Comparison of ENCODE assay signal across 23 cellular contexts in the genomic region with DNA sequence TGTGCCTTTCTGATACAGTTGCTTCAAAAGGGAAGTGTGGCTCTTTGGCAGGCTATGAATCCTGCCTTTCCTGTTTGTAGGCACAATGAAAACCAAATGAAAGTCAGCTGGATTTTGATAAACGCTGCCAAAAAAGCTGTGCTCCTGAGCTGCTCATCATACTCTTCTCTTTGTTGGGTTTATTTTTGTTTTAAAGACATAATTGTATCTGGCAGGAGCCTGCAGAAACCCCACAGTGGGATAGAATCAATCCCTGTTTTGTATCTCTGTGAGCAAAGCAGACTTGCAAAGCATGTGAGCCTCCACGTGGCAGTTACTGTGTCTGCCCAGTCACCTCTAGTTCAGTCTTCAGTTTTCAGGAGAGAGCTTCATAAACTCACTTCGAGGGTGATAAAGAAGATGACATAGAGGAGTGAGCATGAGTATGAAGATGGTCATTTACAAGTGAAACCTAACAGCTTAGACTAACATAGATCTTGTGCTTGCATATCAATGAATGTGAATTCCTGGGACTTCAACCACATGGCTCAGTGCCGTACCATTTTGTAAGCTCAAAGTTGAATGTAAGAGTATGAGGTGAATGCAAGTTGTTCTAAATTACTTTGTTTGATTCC.
DNase-seq lines count a peak whose midpoint lies in the region; ATAC-seq and TF ChIP-seq lines count a peak whose summit lies in the region.
"Had no signal": no experiment of that assay in that cellular context is flagged by ENCODE, and none has a peak within 500 bp of the region (broad histone marks: within the 10 kb centered on the region; RNA-seq: fewer than 3 reads in every experiment).

No MANE protein-coding gene starts in this region.

- H3K9me3 Mint-ChIP-seq in activated naive CD8-positive, alpha-beta T cell treated with anti-CD3 and anti-CD28 coated beads for 36 hours: no peaks in the 10 kb centered on the region
- H3K9me3 Mint-ChIP-seq: activated CD4-positive, alpha-beta T cell treated with anti-CD3 and anti-CD28 coated beads, Interleukin-2, amount 10 ng/mL, durations not matched to agents 24 days and 14 days had no signal

- H3K4me1 ChIP-seq in suprapubic skin (no peaks in the 10 kb centered on the region), right cardiac atrium (ENCODE audit: control insufficient read depth, insufficient read depth, low read length) (no peaks in the 10 kb centered on the region)
- H3K4me1 ChIP-seq: breast epithelium had no signal

- H3K27me3 ChIP-seq in suprapubic skin (no peaks in the 10 kb centered on the region), right cardiac atrium (ENCODE audit: control insufficient read depth, insufficient read depth) (no peaks in the 10 kb centered on the region)
- H3K27me3 ChIP-seq: breast epithelium had no signal

- H3K4me1 Mint-ChIP-seq in activated naive CD8-positive, alpha-beta T cell treated with anti-CD3 and anti-CD28 coated beads for 36 hours: no peaks in the 10 kb centered on the region
- H3K4me1 Mint-ChIP-seq: activated CD4-positive, alpha-beta T cell treated with anti-CD3 and anti-CD28 coated beads, Interleukin-2, amount 10 ng/mL, durations not matched to agents 24 days and 14 days; activated CD8-positive, alpha-beta memory T cell treated with anti-CD3 and anti-CD28 coated beads, Interleukin-2, amount 10 ng/mL, durations not matched to agents 7 days and 5 days; endodermal cell had no signal

- ATAC-seq in right cardiac atrium: no peak
- ATAC-seq: activated CD8-positive, alpha-beta memory T cell treated with anti-CD3 and anti-CD28 coated beads, Interleukin-2, amount 10 ng/mL, durations not matched to agents 7 days and 5 days; Right ventricle myocardium inferior; sciatic nerve had no signal

- peak; percentile 8 for DNase-seq in GM03348 (ENCODE audit: low spot score)
- peak; percentile 80 for DNase-seq in NCI-H2081 treated with DMSO at 0.1 percent for 48 hours (lab: John Stamatoyannopoulos, UW)
- peak; percentile 14 for DNase-seq in astrocyte of the hippocampus (ENCODE audit: low read depth, low spot score)
- no peak for DNase-seq in lower leg skin (ENCODE audit: low spot score in 2 of 2)
- DNase-seq in suprapubic skin (ENCODE audit: low spot score in 2 of 2): no peak
- DNase-seq in activated naive CD8-positive, alpha-beta T cell treated with anti-CD3 and anti-CD28 coated beads for 36 hours: no peak
- DNase-seq in ureter (ENCODE audit: low spot score): no peak
- no peak for DNase-seq in right cardiac atrium
- DNase-seq: activated CD4-positive, alpha-beta T cell treated with anti-CD3 and anti-CD28 coated beads, Interleukin-2, amount 10 ng/mL, durations not matched to agents 24 days and 14 days; activated CD8-positive, alpha-beta memory T cell treated with anti-CD3 and anti-CD28 coated beads, Interleukin-2, amount 10 ng/mL, durations not matched to agents 7 days and 5 days; DMS 273 treated with DMSO at 0.1 percent for 48 hours; endodermal cell; MM.1S; NCI-H187 treated with DMSO at 0.1 percent for 48 hours; NCI-H446 treated with DMSO at 0.1 percent for 48 hours; nucleus accumbens; T-helper 1 cell had no signal

- H3K36me3 ChIP-seq in suprapubic skin: no peaks in the 10 kb centered on the region
- H3K36me3 ChIP-seq: breast epithelium had no signal

- intact Hi-C loops in lower leg skin (cut with DNase I; ENCODE audit: low total_unique reads): no loop called here
- intact Hi-C loops in right cardiac atrium (cut with DNase I): no loop called here

- H3K9me3 ChIP-seq in suprapubic skin (no peaks in the 10 kb centered on the region), right cardiac atrium (ENCODE audit: control insufficient read depth, low read length) (no peaks in the 10 kb centered on the region)

- H3K27ac ChIP-seq in suprapubic skin (no peak overlapping the region), right cardiac atrium (ENCODE audit: low read length) (no peak overlapping the region)
- H3K27ac ChIP-seq: breast epithelium, C4-2B, coronary artery had no signal

- H3K4me3 ChIP-seq in lower leg skin (ENCODE audit: low read depth, poor library complexity, severe bottlenecking): peak overlapping the region; percentile 19
- H3K4me3 ChIP-seq in suprapubic skin: no peak overlapping the region
- H3K4me3 ChIP-seq in right cardiac atrium (ENCODE audit: low read length): no peak overlapping the region
- H3K4me3 ChIP-seq: breast epithelium, coronary artery had no signal

- TF ChIP-seq CTCF in lower leg skin (IDR thresholded peaks at IDR 0.05) (no peak), suprapubic skin (IDR thresholded peaks at IDR 0.05) (no peak)

- H3K27me3 Mint-ChIP-seq in activated naive CD8-positive, alpha-beta T cell treated with anti-CD3 and anti-CD28 coated beads for 36 hours: no peaks in the 10 kb centered on the region
- H3K27me3 Mint-ChIP-seq: activated CD8-positive, alpha-beta memory T cell treated with anti-CD3 and anti-CD28 coated beads, Interleukin-2, amount 10 ng/mL, durations not matched to agents 7 days and 5 days; activated naive CD8-positive, alpha-beta T cell had no signal

- H3K27ac Mint-ChIP-seq in activated naive CD8-positive, alpha-beta T cell treated with anti-CD3 and anti-CD28 coated beads for 36 hours: no peak overlapping the region
- H3K27ac Mint-ChIP-seq: activated CD4-positive, alpha-beta T cell treated with anti-CD3 and anti-CD28 coated beads, Interleukin-2, amount 10 ng/mL, durations not matched to agents 24 days and 14 days; activated CD8-positive, alpha-beta memory T cell treated with anti-CD3 and anti-CD28 coated beads, Interleukin-2, amount 10 ng/mL, durations not matched to agents 7 days and 5 days; activated naive CD8-positive, alpha-beta T cell; endodermal cell had no signal

- 32 to 35% methylated on average over 4 of the region's 4 CpGs for WGBS in lower leg skin, 2 donors
- 37% methylated on average over 4 of the region's 4 CpGs for WGBS in suprapubic skin
- 49% methylated on average over 4 of the region's 4 CpGs for WGBS in right cardiac atrium

- H3K4me3 Mint-ChIP-seq in activated naive CD8-positive, alpha-beta T cell treated with anti-CD3 and anti-CD28 coated beads for 36 hours: no peak overlapping the region
- H3K4me3 Mint-ChIP-seq: activated CD4-positive, alpha-beta T cell treated with anti-CD3 and anti-CD28 coated beads, Interleukin-2, amount 10 ng/mL, durations not matched to agents 24 days and 14 days; activated CD8-positive, alpha-beta memory T cell treated with anti-CD3 and anti-CD28 coated beads, Interleukin-2, amount 10 ng/mL, durations not matched to agents 7 days and 5 days; activated naive CD8-positive, alpha-beta T cell; endodermal cell had no signal

- no peak for TF ChIP-seq EP300 in suprapubic skin (IDR thresholded peaks at IDR 0.05)

- no peaks in the 10 kb centered on the region for H3K36me3 Mint-ChIP-seq in activated naive CD8-positive, alpha-beta T cell treated with anti-CD3 and anti-CD28 coated beads for 36 hours
- H3K36me3 Mint-ChIP-seq: activated CD8-positive, alpha-beta memory T cell treated with anti-CD3 and anti-CD28 coated beads, Interleukin-2, amount 10 ng/mL, durations not matched to agents 7 days and 5 days; activated naive CD8-positive, alpha-beta T cell had no signal

- TF ChIP-seq POLR2A in lower leg skin (IDR thresholded peaks at IDR 0.05) (no peak), suprapubic skin (IDR thresholded peaks at IDR 0.05) (no peak)

Comparison
In these comparisons a context has a peak if more than half of its experiments do, and no peak if none do; other contexts are left out.
1. DNase-seq: peak in GM03348 (single experiment), NCI-H2081 treated with DMSO at 0.1 percent for 48 hours (single experiment) and astrocyte of the hippocampus (single experiment); none in lower leg skin (0 of 2), suprapubic skin (0 of 2), activated naive CD8-positive, alpha-beta T cell treated with anti-CD3 and anti-CD28 coated beads for 36 hours (single experiment), ureter (single experiment) and right cardiac atrium (0 of 3).